36 cellular contexts compared by ENCODE assay signal in the genomic region with DNA sequence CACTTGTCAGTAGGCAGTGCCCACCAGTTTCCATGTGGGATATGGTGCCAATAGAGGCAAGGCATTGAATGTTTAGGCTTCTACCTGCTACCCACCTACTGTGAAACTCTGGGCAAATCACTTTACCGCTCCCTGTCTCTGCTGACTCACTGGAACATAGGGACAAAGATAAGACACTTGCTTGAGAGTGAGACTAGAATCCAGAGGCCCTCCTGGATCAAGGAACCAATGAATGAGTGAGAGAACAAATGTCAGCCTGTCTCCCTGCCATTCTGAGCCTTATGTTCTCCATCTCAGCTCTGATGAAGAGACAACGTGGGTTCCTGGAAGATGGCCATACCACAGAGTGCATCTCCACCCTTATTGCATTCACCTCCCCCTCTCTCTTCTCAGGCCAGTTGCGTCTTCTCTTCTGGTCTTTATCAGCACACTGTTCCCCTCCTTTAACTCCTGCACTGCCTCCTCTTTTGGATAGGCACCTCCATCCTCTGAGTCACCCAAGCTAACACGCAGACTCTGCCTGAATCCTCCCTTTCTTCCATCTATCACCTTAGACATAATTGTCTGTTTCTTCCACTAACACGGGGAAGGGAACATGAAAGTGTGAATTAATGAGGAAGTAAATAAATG. TPM values are rescaled to one million over a fixed set of nuclear protein-coding genes. Genes with fewer than 3 reads are reported as not detected.
"Had no signal": no experiment of that assay in that cellular context is flagged by ENCODE, and none has a peak within 500 bp of the region (broad histone marks: within the 10 kb centered on the region; RNA-seq: fewer than 3 reads in every experiment).

No MANE protein-coding gene starts in this region.

- DNase-seq: activated CD4-positive, alpha-beta T cell treated with anti-CD3 and anti-CD28 coated beads for 36 hours; activated CD4-positive, alpha-beta T cell treated with anti-CD3 and anti-CD28 coated beads, Interleukin-2, amount 10 ng/mL, durations not matched to agents 7 days and 5 days; activated CD4-positive, alpha-beta T cell treated with anti-CD3 and anti-CD28 coated beads, Interleukin-2, amount 50 U/mL, for 48 hours; activated CD8-positive, alpha-beta memory T cell treated with anti-CD3 and anti-CD28 coated beads, Interleukin-2, amount 50 U/mL, for 4 hours; activated effector memory CD4-positive, alpha-beta T cell treated with Interleukin-2 at 50 U/mL for 16 hours; activated naive CD4-positive, alpha-beta T cell treated with anti-CD3 and anti-CD28 coated beads, Interleukin-2, amount 10 ng/mL, durations not matched to agents 7 days and 5 days; activated naive CD8-positive, alpha-beta T cell treated with anti-CD3 and anti-CD28 coated beads, Interleukin-2, amount 50 U/mL, for 24 hours; activated T-cell treated with anti-CD3 and anti-CD28 coated beads for 4 hours; activated T-cell treated with anti-CD3 and anti-CD28 coated beads, Interleukin-2, amount 50 U/mL, for 48 hours; amniotic stem cell; aorta; cerebellar nuclear complex; KG1; MG63; NCI-H1048; NCI-H1436 treated with DMSO at 0.1 percent for 48 hours; NCI-H187; NCI-H2029 treated with DMSO at 0.1 percent for 48 hours; NCI-H2107; NCI-H2171; NCI-H510A; NCI-H526; NCI-H748 treated with DMSO at 0.1 percent for 48 hours; PC-9; SIG-M5; T-helper 1 cell; T-helper 2 cell; T-helper 9 cell had no signal

- FAIRE-seq: RCC 7860 had no signal

- H3K27me3 Mint-ChIP-seq: activated naive CD4-positive, alpha-beta T cell treated with anti-CD3 and anti-CD28 coated beads, Interleukin-2, amount 10 ng/mL, durations not matched to agents 7 days and 5 days; activated naive CD8-positive, alpha-beta T cell treated with anti-CD3 and anti-CD28 coated beads, Interleukin-2, amount 50 U/mL, for 24 hours had no signal

- H3K9me3 ChIP-seq: MG63 had no signal

- H3K27ac ChIP-seq: PC-9, RWPE1 had no signal

- ATAC-seq: activated CD4-positive, CD25-positive, alpha-beta regulatory T cell treated with anti-CD3 and anti-CD28 coated beads, Interleukin-2, amount 50 U/mL, for 24 hours; Right ventricle myocardium inferior had no signal

- H3K9me3 Mint-ChIP-seq: activated CD4-positive, alpha-beta T cell treated with anti-CD3 and anti-CD28 coated beads, Interleukin-2, amount 10 ng/mL, durations not matched to agents 7 days and 5 days; activated naive CD4-positive, alpha-beta T cell treated with anti-CD3 and anti-CD28 coated beads, Interleukin-2, amount 10 ng/mL, durations not matched to agents 7 days and 5 days; activated naive CD8-positive, alpha-beta T cell treated with anti-CD3 and anti-CD28 coated beads, Interleukin-2, amount 50 U/mL, for 24 hours; WTC11 had no signal

- H3K4me3 ChIP-seq: MG63, PC-9 had no signal

- H3K4me3 Mint-ChIP-seq: activated CD4-positive, alpha-beta T cell treated with anti-CD3 and anti-CD28 coated beads for 36 hours; activated CD4-positive, alpha-beta T cell treated with anti-CD3 and anti-CD28 coated beads, Interleukin-2, amount 10 ng/mL, durations not matched to agents 7 days and 5 days; activated naive CD4-positive, alpha-beta T cell treated with anti-CD3 and anti-CD28 coated beads, Interleukin-2, amount 10 ng/mL, durations not matched to agents 7 days and 5 days; activated naive CD8-positive, alpha-beta T cell; activated naive CD8-positive, alpha-beta T cell treated with anti-CD3 and anti-CD28 coated beads, Interleukin-2, amount 50 U/mL, for 24 hours; WTC11 had no signal

- H3K27me3 ChIP-seq: MG63 had no signal

- H3K36me3 Mint-ChIP-seq: activated naive CD4-positive, alpha-beta T cell treated with anti-CD3 and anti-CD28 coated beads, Interleukin-2, amount 10 ng/mL, durations not matched to agents 7 days and 5 days; activated naive CD8-positive, alpha-beta T cell; WTC11 had no signal

- H3K4me2 ChIP-seq: PC-9 had no signal

- H3K4me1 Mint-ChIP-seq: activated CD4-positive, alpha-beta T cell treated with anti-CD3 and anti-CD28 coated beads for 36 hours; activated naive CD8-positive, alpha-beta T cell treated with anti-CD3 and anti-CD28 coated beads, Interleukin-2, amount 50 U/mL, for 24 hours had no signal

- H3K27ac Mint-ChIP-seq: activated CD4-positive, alpha-beta T cell treated with anti-CD3 and anti-CD28 coated beads for 36 hours; activated CD4-positive, alpha-beta T cell treated with anti-CD3 and anti-CD28 coated beads, Interleukin-2, amount 10 ng/mL, durations not matched to agents 7 days and 5 days; activated naive CD4-positive, alpha-beta T cell treated with anti-CD3 and anti-CD28 coated beads, Interleukin-2, amount 10 ng/mL, durations not matched to agents 7 days and 5 days; activated naive CD8-positive, alpha-beta T cell; activated naive CD8-positive, alpha-beta T cell treated with anti-CD3 and anti-CD28 coated beads, Interleukin-2, amount 50 U/mL, for 24 hours; WTC11 had no signal

- H2AFZ ChIP-seq: PC-9 had no signal

- H3K36me3 ChIP-seq: MG63 had no signal

RNA-seq across cellular contexts. Expression of gene PRRG3, which starts 15.3 kb away (rescaled TPM):
- total RNA-seq: activated CD4-positive, alpha-beta T cell treated with anti-CD3 and anti-CD28 coated beads for 36 hours; activated CD4-positive, alpha-beta T cell treated with anti-CD3 and anti-CD28 coated beads, Interleukin-2, amount 10 ng/mL, durations not matched to agents 7 days and 5 days; PC-9; SK-MEL-5 had no signal
- polyA plus RNA-seq: aorta had no signal

RNA-seq across cellular contexts. Expression of gene FATE1, which starts 35.9 kb away (rescaled TPM):
- total RNA-seq: activated CD4-positive, alpha-beta T cell treated with anti-CD3 and anti-CD28 coated beads for 36 hours; activated CD4-positive, alpha-beta T cell treated with anti-CD3 and anti-CD28 coated beads, Interleukin-2, amount 10 ng/mL, durations not matched to agents 7 days and 5 days; aorta; PC-9; Right ventricle myocardium inferior; SK-MEL-5; WTC11 had no signal
- polyA plus RNA-seq: aorta had no signal

RNA-seq across cellular contexts. Expression of gene CNGA2, which starts 54.6 kb away (rescaled TPM):
- total RNA-seq: activated CD4-positive, alpha-beta T cell treated with anti-CD3 and anti-CD28 coated beads for 36 hours; activated CD4-positive, alpha-beta T cell treated with anti-CD3 and anti-CD28 coated beads, Interleukin-2, amount 10 ng/mL, durations not matched to agents 7 days and 5 days; aorta; cardiac septum; PC-9; Right ventricle myocardium inferior; SK-MEL-5; WTC11 had no signal
- polyA plus RNA-seq: aorta had no signal
